25 cellular contexts compared by ENCODE assay signal in the genomic region with DNA sequence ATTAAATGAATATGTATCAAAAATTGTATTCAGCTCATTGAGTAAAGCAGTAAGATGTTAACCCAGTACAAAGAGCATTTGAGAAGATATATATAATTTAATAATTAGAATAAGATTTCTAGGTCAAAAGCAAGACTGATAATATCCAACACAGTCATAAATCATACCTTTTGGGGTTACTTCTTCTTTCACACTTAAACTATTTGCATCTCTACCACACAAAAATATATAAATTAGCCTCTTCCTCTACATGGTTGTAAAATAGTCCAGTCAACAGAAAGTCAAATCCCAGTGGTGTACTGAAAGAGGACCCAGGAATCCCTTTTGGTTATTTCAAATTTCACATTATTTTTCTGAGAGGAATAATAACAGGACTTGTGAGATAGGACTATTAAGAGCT.
"Had no signal": no experiment of that assay in that cellular context is flagged by ENCODE, and none has a peak within 500 bp of the region (broad histone marks: within the 10 kb centered on the region; RNA-seq: fewer than 3 reads in every experiment).

No MANE protein-coding gene starts in this region.

- DNase-seq: activated CD4-positive, alpha-beta T cell treated with anti-CD3 and anti-CD28 coated beads for 48 hours; activated CD4-positive, alpha-beta T cell treated with anti-CD3 and anti-CD28 coated beads, Interleukin-2, amount 50 U/mL, for 48 hours; activated CD4-positive, CD25-positive, alpha-beta regulatory T cell treated with anti-CD3 and anti-CD28 coated beads, Interleukin-2, amount 50 U/mL, for 72 hours; activated CD8-positive, alpha-beta memory T cell treated with anti-CD3 and anti-CD28 coated beads, Interleukin-2, amount 10 ng/mL, durations not matched to agents 7 days and 5 days; activated effector memory CD4-positive, alpha-beta T cell treated with Interleukin-2 at 50 U/mL for 16 hours; activated naive CD4-positive, alpha-beta T cell; activated naive CD8-positive, alpha-beta T cell treated with anti-CD3 and anti-CD28 coated beads, Interleukin-2, amount 50 U/mL, for 24 hours; activated T-cell treated with anti-CD3 and anti-CD28 coated beads, Interleukin-2, amount 50 U/mL, for 24 hours; amniotic stem cell; body of pancreas; central memory CD4-positive, alpha-beta T cell; NCI-H1105; NCI-H1436; NCI-H1694 treated with DMSO at 0.1 percent for 48 hours; NCI-H2029 treated with DMSO at 0.1 percent for 48 hours; NCI-H510A treated with DMSO at 0.1 percent for 48 hours; Peyer's patch; Right ventricle myocardium superior; SJCRH30; SK-N-SH; T-helper 1 cell had no signal

- H3K9ac ChIP-seq: SK-N-SH had no signal

- H3K4me3 Mint-ChIP-seq: activated CD8-positive, alpha-beta memory T cell treated with anti-CD3 and anti-CD28 coated beads, Interleukin-2, amount 10 ng/mL, durations not matched to agents 7 days and 5 days; activated naive CD8-positive, alpha-beta T cell treated with anti-CD3 and anti-CD28 coated beads, Interleukin-2, amount 50 U/mL, for 24 hours; activated T-cell treated with anti-CD3 and anti-CD28 coated beads, Interleukin-2, amount 50 U/mL, for 24 hours; activated T-helper 1 cell treated with anti-CD3 and anti-CD28 coated beads, Interleukin-12 subunit alpha, Interleukin-12 subunit beta, Interleukin-2, Interleukin-4 antibody, amounts not matched to agents 30 ng/mL and 10 ng/mL and 1 ng/mL, durations not matched to agents 14 hours and 24 hours and 36 hours had no signal

- H3K27me3 ChIP-seq: ascending aorta, body of pancreas, Peyer's patch, SJCRH30 had no signal

- H3K27ac Mint-ChIP-seq: activated CD8-positive, alpha-beta memory T cell treated with anti-CD3 and anti-CD28 coated beads, Interleukin-2, amount 10 ng/mL, durations not matched to agents 7 days and 5 days; activated naive CD4-positive, alpha-beta T cell treated with anti-CD3 and anti-CD28 coated beads, Interleukin-2, amount 50 U/mL, for 72 hours; activated naive CD8-positive, alpha-beta T cell treated with anti-CD3 and anti-CD28 coated beads, Interleukin-2, amount 50 U/mL, for 24 hours; activated T-cell treated with anti-CD3 and anti-CD28 coated beads, Interleukin-2, amount 50 U/mL, for 24 hours; activated T-helper 1 cell treated with anti-CD3 and anti-CD28 coated beads, Interleukin-12 subunit alpha, Interleukin-12 subunit beta, Interleukin-2, Interleukin-4 antibody, amounts not matched to agents 30 ng/mL and 10 ng/mL and 1 ng/mL, durations not matched to agents 14 hours and 24 hours and 36 hours had no signal

- H3K4me2 ChIP-seq: SK-N-SH had no signal

- H3K4me1 ChIP-seq: ascending aorta, body of pancreas, Peyer's patch, SJCRH30 had no signal

- H3K36me3 Mint-ChIP-seq: activated naive CD4-positive, alpha-beta T cell treated with anti-CD3 and anti-CD28 coated beads, Interleukin-2, amount 50 U/mL, for 72 hours had no signal

- H3K4me3 ChIP-seq: ascending aorta, body of pancreas, Peyer's patch, SJCRH30 had no signal

- ATAC-seq: activated CD8-positive, alpha-beta memory T cell treated with anti-CD3 and anti-CD28 coated beads, Interleukin-2, amount 10 ng/mL, durations not matched to agents 7 days and 5 days; activated naive CD4-positive, alpha-beta T cell treated with anti-CD3 and anti-CD28 coated beads, Interleukin-2, amount 50 U/mL, for 72 hours; activated naive CD8-positive, alpha-beta T cell treated with anti-CD3 and anti-CD28 coated beads, Interleukin-2, amount 50 U/mL, for 24 hours; body of pancreas had no signal

- H3K4me1 Mint-ChIP-seq: activated CD8-positive, alpha-beta memory T cell treated with anti-CD3 and anti-CD28 coated beads, Interleukin-2, amount 10 ng/mL, durations not matched to agents 7 days and 5 days had no signal

- H3K27ac ChIP-seq: ascending aorta, body of pancreas, Peyer's patch, RWPE1, SJCRH30 had no signal
